ENCODE assay signal across 1 cellular context in the genomic region with DNA sequence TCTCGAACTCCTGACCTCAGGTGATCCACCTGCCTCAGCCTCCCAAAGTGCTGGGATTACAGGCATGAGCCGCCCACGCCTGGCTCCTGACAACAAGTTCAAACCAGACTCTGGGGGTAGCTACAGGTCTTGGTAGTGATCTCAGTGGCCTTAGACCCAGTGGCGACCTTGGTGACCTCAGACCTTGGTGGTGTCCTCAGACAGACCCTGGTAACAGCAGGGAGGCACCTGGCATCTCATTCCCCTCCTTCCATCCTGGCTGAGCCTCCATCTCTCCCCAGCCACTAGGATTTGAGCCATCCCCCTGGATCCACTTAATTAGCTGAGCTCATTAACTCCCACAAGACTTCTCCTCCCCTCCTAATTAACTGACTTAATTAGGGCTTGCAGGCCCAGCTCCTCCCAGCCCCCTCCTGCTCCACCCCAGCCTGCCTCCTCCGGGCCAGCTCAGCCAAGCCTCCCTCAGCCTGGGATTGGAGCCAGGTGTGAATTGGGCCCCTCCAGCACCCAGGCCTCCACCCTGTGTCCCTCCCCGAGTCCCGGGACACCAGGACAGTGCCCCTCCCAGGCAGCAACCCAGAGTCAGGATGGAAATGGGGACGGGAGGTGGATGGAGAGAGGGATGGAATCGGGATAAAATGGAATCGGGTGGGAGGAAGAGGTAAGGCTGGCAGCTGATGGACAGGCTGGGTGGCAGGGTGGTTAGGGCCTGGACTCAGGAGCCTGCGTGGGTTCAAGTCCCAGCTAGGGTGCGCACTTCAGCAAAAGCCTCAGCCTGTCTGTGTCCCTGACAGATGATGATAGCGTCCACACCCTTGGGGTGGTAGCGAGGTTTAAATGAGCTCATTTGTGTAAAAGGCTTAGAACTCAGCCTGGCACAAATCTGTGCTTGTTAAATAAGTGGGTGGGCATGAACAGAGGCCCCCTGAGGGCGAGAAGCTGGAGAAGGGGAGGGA.
TF ChIP-seq lines count a peak whose summit lies in the region.

No MANE protein-coding gene starts in this region.

TF ChIP-seq in HEK293, 187 proteins besides CTCF, POLR2A, EP300 and RAD21 (continued from another document):
- TF ChIP-seq, protein P1, sequence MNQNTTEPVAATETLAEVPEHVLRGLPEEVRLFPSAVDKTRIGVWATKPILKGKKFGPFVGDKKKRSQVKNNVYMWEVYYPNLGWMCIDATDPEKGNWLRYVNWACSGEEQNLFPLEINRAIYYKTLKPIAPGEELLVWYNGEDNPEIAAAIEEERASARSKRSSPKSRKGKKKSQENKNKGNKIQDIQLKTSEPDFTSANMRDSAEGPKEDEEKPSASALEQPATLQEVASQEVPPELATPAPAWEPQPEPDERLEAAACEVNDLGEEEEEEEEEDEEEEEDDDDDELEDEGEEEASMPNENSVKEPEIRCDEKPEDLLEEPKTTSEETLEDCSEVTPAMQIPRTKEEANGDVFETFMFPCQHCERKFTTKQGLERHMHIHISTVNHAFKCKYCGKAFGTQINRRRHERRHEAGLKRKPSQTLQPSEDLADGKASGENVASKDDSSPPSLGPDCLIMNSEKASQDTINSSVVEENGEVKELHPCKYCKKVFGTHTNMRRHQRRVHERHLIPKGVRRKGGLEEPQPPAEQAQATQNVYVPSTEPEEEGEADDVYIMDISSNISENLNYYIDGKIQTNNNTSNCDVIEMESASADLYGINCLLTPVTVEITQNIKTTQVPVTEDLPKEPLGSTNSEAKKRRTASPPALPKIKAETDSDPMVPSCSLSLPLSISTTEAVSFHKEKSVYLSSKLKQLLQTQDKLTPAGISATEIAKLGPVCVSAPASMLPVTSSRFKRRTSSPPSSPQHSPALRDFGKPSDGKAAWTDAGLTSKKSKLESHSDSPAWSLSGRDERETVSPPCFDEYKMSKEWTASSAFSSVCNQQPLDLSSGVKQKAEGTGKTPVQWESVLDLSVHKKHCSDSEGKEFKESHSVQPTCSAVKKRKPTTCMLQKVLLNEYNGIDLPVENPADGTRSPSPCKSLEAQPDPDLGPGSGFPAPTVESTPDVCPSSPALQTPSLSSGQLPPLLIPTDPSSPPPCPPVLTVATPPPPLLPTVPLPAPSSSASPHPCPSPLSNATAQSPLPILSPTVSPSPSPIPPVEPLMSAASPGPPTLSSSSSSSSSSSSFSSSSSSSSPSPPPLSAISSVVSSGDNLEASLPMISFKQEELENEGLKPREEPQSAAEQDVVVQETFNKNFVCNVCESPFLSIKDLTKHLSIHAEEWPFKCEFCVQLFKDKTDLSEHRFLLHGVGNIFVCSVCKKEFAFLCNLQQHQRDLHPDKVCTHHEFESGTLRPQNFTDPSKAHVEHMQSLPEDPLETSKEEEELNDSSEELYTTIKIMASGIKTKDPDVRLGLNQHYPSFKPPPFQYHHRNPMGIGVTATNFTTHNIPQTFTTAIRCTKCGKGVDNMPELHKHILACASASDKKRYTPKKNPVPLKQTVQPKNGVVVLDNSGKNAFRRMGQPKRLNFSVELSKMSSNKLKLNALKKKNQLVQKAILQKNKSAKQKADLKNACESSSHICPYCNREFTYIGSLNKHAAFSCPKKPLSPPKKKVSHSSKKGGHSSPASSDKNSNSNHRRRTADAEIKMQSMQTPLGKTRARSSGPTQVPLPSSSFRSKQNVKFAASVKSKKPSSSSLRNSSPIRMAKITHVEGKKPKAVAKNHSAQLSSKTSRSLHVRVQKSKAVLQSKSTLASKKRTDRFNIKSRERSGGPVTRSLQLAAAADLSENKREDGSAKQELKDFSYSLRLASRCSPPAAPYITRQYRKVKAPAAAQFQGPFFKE (tag by site-specific recombination; IDR thresholded peaks at IDR 0.05; ENCODE audit: borderline replicate concordance): no peak
- TF ChIP-seq MEIS1 (CRISPR knock-in tag; IDR thresholded peaks at IDR 0.05; ENCODE audit: borderline replicate concordance): no peak
- TF ChIP-seq ZNF10 (tag by site-specific recombination; IDR thresholded peaks at IDR 0.05): no peak
- no peak for TF ChIP-seq ZNF514 (tag by site-specific recombination; IDR thresholded peaks at IDR 0.05)
